Comparison of ENCODE assay signal across 16 cellular contexts in the genomic region with DNA sequence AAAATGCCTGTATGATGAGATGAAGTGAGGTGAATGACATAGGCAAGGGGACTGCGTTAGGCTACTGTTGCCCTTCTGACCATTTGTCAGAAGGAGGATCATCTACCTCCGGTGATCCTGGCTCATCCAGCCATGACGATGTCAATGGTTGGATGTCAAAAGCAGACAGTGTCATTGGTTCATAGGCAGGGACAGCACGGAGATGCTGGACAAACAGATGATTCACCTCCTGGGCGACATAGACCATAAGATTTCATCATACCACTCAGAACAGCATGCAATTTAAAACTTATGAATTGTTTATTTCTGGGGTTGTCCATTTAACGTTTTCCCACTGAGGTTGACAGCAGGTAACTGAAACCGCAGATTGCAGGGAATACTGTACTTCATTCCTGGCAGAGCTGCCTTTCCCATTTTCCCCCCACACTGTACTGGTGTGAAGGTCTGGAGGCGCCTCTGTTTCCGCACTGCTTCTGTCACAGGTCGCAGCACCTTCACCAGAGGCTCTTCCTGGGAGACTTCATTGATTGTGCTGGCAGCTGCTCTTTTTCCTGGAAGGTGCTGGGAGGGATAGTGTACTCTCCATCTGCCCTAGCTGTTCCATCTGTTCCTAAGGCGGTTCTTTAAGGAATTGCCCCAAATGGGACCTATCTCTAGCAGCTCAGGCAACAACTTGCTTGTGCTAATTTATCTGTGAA. TPM values are rescaled to one million over a fixed set of nuclear protein-coding genes. Genes with fewer than 3 reads are reported as not detected.
A peak's percentile ranks its signal among the peaks of the same experiment; 100 is the strongest.
DNase-seq lines count a peak whose midpoint lies in the region; ATAC-seq, FAIRE-seq and TF ChIP-seq lines count a peak whose summit lies in the region.
"Had no signal": no experiment of that assay in that cellular context is flagged by ENCODE, and none has a peak within 500 bp of the region (broad histone marks: within the 10 kb centered on the region; RNA-seq: fewer than 3 reads in every experiment).

No MANE protein-coding gene starts in this region.

- no peak for TF ChIP-seq CTCF in NB4 (IDR thresholded peaks at IDR 0.05; ENCODE audit: low read depth, low read length)
- TF ChIP-seq CTCF in body of pancreas (IDR thresholded peaks at IDR 0.05) = no peak
- no peak for TF ChIP-seq CTCF in pancreas (IDR thresholded peaks at IDR 0.05)

- FAIRE-seq in pancreas (lab: Jason Lieb, UNC) = no peak

- peaks cover 0 to 38% (median 19%) of the 10 kb centered on the region in 5 donors for H3K36me3 Mint-ChIP-seq in naive thymus-derived CD4-positive, alpha-beta T cell

- CTCF ChIA-PET in naive thymus-derived CD4-positive, alpha-beta T cell (lab: Charles Lee) = no interaction called here

- peaks cover 0 to 4% (median 0%) of the 10 kb centered on the region in 7 donors for H3K4me1 Mint-ChIP-seq in naive thymus-derived CD4-positive, alpha-beta T cell
- H3K4me1 Mint-ChIP-seq: activated T-helper 17 cell treated with anti-CD3 and anti-CD28 coated beads, Interleukin-2, amount 50 U/mL, for 72 hours; nephron had no signal

- no peaks in the 10 kb centered on the region for H3K27me3 ChIP-seq in body of pancreas
- H3K27me3 ChIP-seq in pancreas = no peaks in the 10 kb centered on the region
- H3K27me3 ChIP-seq in naive thymus-derived CD4-positive, alpha-beta T cell (ENCODE audit: control insufficient read depth in 2 of 2, insufficient read depth in 2 of 2, low read length in 2 of 2) = no peaks in the 10 kb centered on the region

- H3K27ac ChIP-seq in body of pancreas (no peak overlapping the region), pancreas (no peak overlapping the region)
- no peak overlapping the region for H3K27ac ChIP-seq in naive thymus-derived CD4-positive, alpha-beta T cell (ENCODE audit: low read depth, low read length)

- intact Hi-C loops in body of pancreas (cut with DNase I) (no loop called here), pancreas (cut with DNase I) (no loop called here)
- intact Hi-C loops in naive thymus-derived CD4-positive, alpha-beta T cell (cut with micrococcal nuclease) = no loop called here

- no peaks in the 10 kb centered on the region for H3K36me3 ChIP-seq in body of pancreas (replicated peaks in 1 of 2; ENCODE audit: insufficient read depth in 1 of 2, low read depth in 2 of 2)
- no peaks in the 10 kb centered on the region for H3K36me3 ChIP-seq in pancreas
- peaks cover 0 to 19% (median 0%) of the 10 kb centered on the region in 3 experiments for H3K36me3 ChIP-seq in naive thymus-derived CD4-positive, alpha-beta T cell (ENCODE audit: control insufficient read depth in 2 of 3, insufficient read depth in 3 of 3, low read length in 3 of 3)

- peaks cover 14% of the 10 kb centered on the region for H3K4me1 ChIP-seq in body of pancreas
- peaks cover 0 to 14% (median 11%) of the 10 kb centered on the region in 3 donors for H3K4me1 ChIP-seq in pancreas
- no peaks in the 10 kb centered on the region for H3K4me1 ChIP-seq in naive thymus-derived CD4-positive, alpha-beta T cell (ENCODE audit: control insufficient read depth in 2 of 2, insufficient read depth in 2 of 2, low read length in 2 of 2)

- POLR2A ChIA-PET in naive thymus-derived CD4-positive, alpha-beta T cell (lab: Charles Lee) = no interaction called here

- ATAC-seq in body of pancreas (no peak), pancreas (peak; percentile 56 to 68 (median 60)), GM21737 (IDR thresholded peaks at IDR 0.05; ENCODE audit: unreplicated experiment) (no peak), GM21723 (IDR thresholded peaks at IDR 0.05; ENCODE audit: unreplicated experiment) (no peak)
- no peak for ATAC-seq in naive thymus-derived CD4-positive, alpha-beta T cell
- ATAC-seq: activated T-helper 17 cell treated with anti-CD3 and anti-CD28 coated beads, Interleukin-2, amount 50 U/mL, for 72 hours had no signal

- H3K4me3 ChIP-seq in NB4 (ENCODE audit: low read depth, low read length) = no peak overlapping the region
- H3K4me3 ChIP-seq in body of pancreas = no peak overlapping the region
- no peak overlapping the region for H3K4me3 ChIP-seq in pancreas
- no peak overlapping the region for H3K4me3 ChIP-seq in naive thymus-derived CD4-positive, alpha-beta T cell (ENCODE audit: low read length)

- H3K9me3 ChIP-seq in body of pancreas = no peaks in the 10 kb centered on the region
- no peaks in the 10 kb centered on the region for H3K9me3 ChIP-seq in pancreas
- H3K9me3 ChIP-seq in naive thymus-derived CD4-positive, alpha-beta T cell (ENCODE audit: control insufficient read depth in 2 of 3, low read length in 3 of 3) = no peaks in the 10 kb centered on the region

- no peak for TF ChIP-seq POLR2A in NB4 (IDR thresholded peaks at IDR 0.05; ENCODE audit: extremely low read depth, insufficient read length)
- TF ChIP-seq POLR2A in body of pancreas (IDR thresholded peaks at IDR 0.05) = no peak

- DNase-seq in NCI-H2107 treated with DMSO at 0.1 percent for 48 hours (lab: John Stamatoyannopoulos, UW; ENCODE audit: unreplicated experiment) (peak; percentile 56), NCI-H2107 (lab: John Stamatoyannopoulos, UW) (no peak), NB4 (ENCODE audit: low read depth) (peak; percentile 47), body of pancreas (peak in 3 of 4 donors; percentile 16 to 26 (median 19)), pancreas (peak in 1 of 6 donors; percentile 25)
- DNase-seq in naive thymus-derived CD4-positive, alpha-beta T cell = no peak
- DNase-seq: 8988T; activated CD4-positive, alpha-beta T cell treated with anti-CD3 and anti-CD28 coated beads, Interleukin-2, amount 50 U/mL, for 48 hours; KG1; RPMI8226; T-helper 9 cell had no signal

- no peak overlapping the region for H3K4me3 Mint-ChIP-seq in naive thymus-derived CD4-positive, alpha-beta T cell
- H3K4me3 Mint-ChIP-seq: activated T-helper 17 cell treated with anti-CD3 and anti-CD28 coated beads, Interleukin-2, amount 50 U/mL, for 72 hours; brain; nephron had no signal

- peaks cover 0 to 7% (median 0%) of the 10 kb centered on the region in 11 donors for H3K9me3 Mint-ChIP-seq in naive thymus-derived CD4-positive, alpha-beta T cell
- H3K9me3 Mint-ChIP-seq: activated T-helper 17 cell treated with anti-CD3 and anti-CD28 coated beads, Interleukin-2, amount 50 U/mL, for 72 hours had no signal

- H3K27me3 Mint-ChIP-seq in naive thymus-derived CD4-positive, alpha-beta T cell = no peaks in the 10 kb centered on the region
- H3K27me3 Mint-ChIP-seq: activated T-helper 17 cell treated with anti-CD3 and anti-CD28 coated beads, Interleukin-2, amount 50 U/mL, for 72 hours had no signal

- WGBS in body of pancreas, 2 donors = 57 to 63% methylated on average over 11 of the region's 11 CpGs
- 54 to 55% methylated on average over 11 of the region's 11 CpGs for WGBS in pancreas, 2 donors

- no peak overlapping the region for H3K27ac Mint-ChIP-seq in naive thymus-derived CD4-positive, alpha-beta T cell
- H3K27ac Mint-ChIP-seq: activated T-helper 17 cell treated with anti-CD3 and anti-CD28 coated beads, Interleukin-2, amount 50 U/mL, for 72 hours had no signal

RNA-seq across cellular contexts. Expression of a gene that starts 32.5 kb away (rescaled TPM):
- 10 to 100 TPM in 1 of 2 donors, 1 to 10 TPM in 1; 9.2 to 11.2 TPM for total RNA-seq in body of pancreas
- 10 to 100 TPM; 12.3 to 28.5 (median 15.6) TPM for total RNA-seq in pancreas
- 1 to 10 TPM; 4.4 to 9.1 TPM for polyA plus RNA-seq in pancreas
- total RNA-seq in naive thymus-derived CD4-positive, alpha-beta T cell = 10 to 100 TPM; 46.5 to 75.9 (median 50.4) TPM
- polyA plus RNA-seq in naive thymus-derived CD4-positive, alpha-beta T cell = 10 to 100 TPM; 25.5 to 25.6 TPM

RNA-seq across cellular contexts. Expression of a gene that starts 45.5 kb away (rescaled TPM):
- total RNA-seq in body of pancreas = 1 to 10 TPM; 6.5 to 7.3 TPM
- 1 to 10 TPM; 1.9 to 6.8 (median 3.6) TPM for total RNA-seq in pancreas
- 1 to 10 TPM; 1.1 to 3.7 TPM for polyA plus RNA-seq in pancreas
- 10 to 100 TPM in 4 of 5 experiments, 1 to 10 TPM in 1; 9.5 to 17.1 (median 13.4) TPM for total RNA-seq in naive thymus-derived CD4-positive, alpha-beta T cell
- 1 to 10 TPM; 1.4 to 1.9 TPM for polyA plus RNA-seq in naive thymus-derived CD4-positive, alpha-beta T cell

RNA-seq across cellular contexts. Expression of a gene that starts 59.5 kb away (rescaled TPM):
- total RNA-seq in body of pancreas (10 to 100 TPM in 1 of 2 donors, 1 to 10 TPM in 1; 8.0 to 20.1 TPM), pancreas (1 to 10 TPM; 5.0 to 9.5 (median 6.3) TPM)
- polyA plus RNA-seq in pancreas = 10 to 100 TPM; 10.0 to 29.7 TPM
- total RNA-seq in naive thymus-derived CD4-positive, alpha-beta T cell = 10 to 100 TPM; 12.5 to 33.8 (median 17.8) TPM
- polyA plus RNA-seq in naive thymus-derived CD4-positive, alpha-beta T cell = 10 to 100 TPM; 42.2 to 46.8 TPM

Comparison
In these comparisons a context has a peak if more than half of its experiments do, and no peak if none do; other contexts are left out.
1. DNase-seq: peak in NCI-H2107 treated with DMSO at 0.1 percent for 48 hours (single experiment), NB4 (single experiment) and body of pancreas (3 of 4); none in NCI-H2107 (single experiment) and naive thymus-derived CD4-positive, alpha-beta T cell (0 of 9).
2. ATAC-seq: peak in pancreas (4 of 4); none in body of pancreas (single experiment), naive thymus-derived CD4-positive, alpha-beta T cell (single experiment), GM21737 (single experiment) and GM21723 (single experiment).